9 cellular contexts compared by ENCODE assay signal in the genomic region with DNA sequence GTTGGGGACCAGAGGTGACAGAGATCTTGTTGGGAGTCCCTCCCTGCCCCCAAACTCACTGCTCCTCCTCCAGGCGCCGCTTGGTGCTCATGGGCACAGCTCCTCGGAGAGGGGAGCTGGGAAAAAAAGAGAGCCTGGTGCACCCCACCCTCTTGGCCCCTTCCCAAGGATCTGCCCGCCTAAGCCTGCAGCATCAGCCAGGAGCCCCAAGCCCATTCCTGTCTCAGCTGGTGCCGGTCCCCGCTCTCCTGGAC. TPM values are rescaled to one million over a fixed set of nuclear protein-coding genes. Genes with fewer than 3 reads are reported as not detected.
DNase-seq lines count a peak whose midpoint lies in the region; ATAC-seq, FAIRE-seq and TF ChIP-seq lines count a peak whose summit lies in the region.
"Had no signal": no experiment of that assay in that cellular context is flagged by ENCODE, and none has a peak within 500 bp of the region (broad histone marks: within the 10 kb centered on the region; RNA-seq: fewer than 3 reads in every experiment).

No MANE protein-coding gene starts in this region.

- FAIRE-seq in bronchial epithelial cell (lab: Jason Lieb, UNC): no peak

- 0 to 7% methylated on average over 1 to 6 of the region's 6 CpGs for WGBS in testis, 2 donors

- peak overlapping the region; percentile 77 for H3K4me2 ChIP-seq in OCI-LY3 (ENCODE audit: low read length)

- DNase-seq in activated CD4-positive, alpha-beta T cell treated with anti-CD3 and anti-CD28 coated beads for 36 hours: peak; percentile 66
- DNase-seq in activated CD4-positive, alpha-beta T cell treated with anti-CD3 and anti-CD28 coated beads for 48 hours: no peak
- peak; percentile 89 for DNase-seq in bronchial epithelial cell (ENCODE audit: low read depth)
- DNase-seq in lower lobe of right lung: no peak
- no peak for DNase-seq in testis
- DNase-seq in HPDE6-E6E7 (ENCODE audit: extremely low spot score): no peak

- H4K20me1 ChIP-seq in OCI-LY3 (ENCODE audit: insufficient read depth, low read length): no peaks in the 10 kb centered on the region

- no peak for TF ChIP-seq CTCF in OCI-LY3 (IDR thresholded peaks at IDR 0.05; ENCODE audit: low read depth, low read length)
- TF ChIP-seq CTCF in bronchial epithelial cell (IDR thresholded peaks at IDR 0.05; ENCODE audit: insufficient read depth, low read length, severe bottlenecking): no peak
- no peak for TF ChIP-seq CTCF in lower lobe of right lung (IDR thresholded peaks at IDR 0.05)
- no peak for TF ChIP-seq CTCF in testis (IDR thresholded peaks at IDR 0.05)

- intact Hi-C loops in activated CD4-positive, alpha-beta T cell treated with anti-CD3 and anti-CD28 coated beads for 36 hours (cut with DNase I, micrococcal nuclease): loop anchor here (5.0 kb wide), 8 partner anchors 34 to 1284 kb away; a partner anchor contains a TSS
- intact Hi-C loops in lower lobe of right lung (cut with DNase I) (no loop called here), testis (cut with DNase I; ENCODE audit: low total_unique reads) (no loop called here)

- peak overlapping the region; percentile 97 for H3K27ac Mint-ChIP-seq in activated CD4-positive, alpha-beta T cell treated with anti-CD3 and anti-CD28 coated beads for 36 hours

- H3K4me3 Mint-ChIP-seq in activated CD4-positive, alpha-beta T cell treated with anti-CD3 and anti-CD28 coated beads for 36 hours: peak overlapping the region; percentile 74

- no peak overlapping the region for H3K27ac ChIP-seq in OCI-LY3 (ENCODE audit: low read length)
- H3K27ac ChIP-seq in lower lobe of right lung: peak overlapping the region; percentile 94
- H3K27ac ChIP-seq in testis: peak overlapping the region; percentile 88 to 94

- no peaks in the 10 kb centered on the region for H3K9me3 Mint-ChIP-seq in activated CD4-positive, alpha-beta T cell treated with anti-CD3 and anti-CD28 coated beads for 36 hours (ENCODE audit: low read depth)

- 0 out of 2 replicates have a peak overlapping the region, but pooled peaks have one; percentile 55 for H2AFZ ChIP-seq in OCI-LY3 (ENCODE audit: low read depth, low read length)

- POLR2A ChIA-PET in activated CD4-positive, alpha-beta T cell treated with anti-CD3 and anti-CD28 coated beads for 36 hours (lab: Charles Lee): interaction anchor here (0.7 to 1.2 kb wide), 3 partner anchors 47 to 75 kb away, joined by 3 read pairs; a partner anchor contains a TSS

- peaks cover 4% of the 10 kb centered on the region for H3K27me3 Mint-ChIP-seq in activated CD4-positive, alpha-beta T cell treated with anti-CD3 and anti-CD28 coated beads for 36 hours

- TF ChIP-seq POLR2A in testis (IDR thresholded peaks at IDR 0.05): no peak

- H3K4me3 ChIP-seq in OCI-LY3 (ENCODE audit: low read length): peak overlapping the region; percentile 78
- H3K4me3 ChIP-seq in bronchial epithelial cell (ENCODE audit: low read depth, low read length): peak overlapping the region; percentile 52
- H3K4me3 ChIP-seq in lower lobe of right lung: peak overlapping the region; percentile 77
- H3K4me3 ChIP-seq in testis: peak overlapping the region; percentile 58 to 79

- H3K79me2 ChIP-seq in OCI-LY3 (ENCODE audit: low read length): no peaks in the 10 kb centered on the region

- peak overlapping the region; percentile 84 for H3K9ac ChIP-seq in OCI-LY3 (ENCODE audit: low read length)

- peaks cover 51% of the 10 kb centered on the region for H3K4me1 Mint-ChIP-seq in activated CD4-positive, alpha-beta T cell treated with anti-CD3 and anti-CD28 coated beads for 36 hours

- CTCF ChIA-PET in activated CD4-positive, alpha-beta T cell treated with anti-CD3 and anti-CD28 coated beads for 36 hours (lab: Charles Lee): interaction anchor here (1.0 to 3.8 kb wide), 5 partner anchors 9 to 40 kb away, joined by 3 to 39 read pairs (median 6); no protein-coding TSS in a partner anchor

- peaks cover 14% of the 10 kb centered on the region for H3K36me3 Mint-ChIP-seq in activated CD4-positive, alpha-beta T cell treated with anti-CD3 and anti-CD28 coated beads for 36 hours (ENCODE audit: low read depth)

- H3K36me3 ChIP-seq in OCI-LY3 (replicated peaks; ENCODE audit: low read depth, low read length) (peaks cover 9% of the 10 kb centered on the region), bronchial epithelial cell (ENCODE audit: control insufficient read depth, insufficient read depth, low read length) (peaks cover 27% of the 10 kb centered on the region), lower lobe of right lung (peaks cover 18% of the 10 kb centered on the region), testis (ENCODE audit: low read depth, missing control alignments) (no peaks in the 10 kb centered on the region)

- H3K4me1 ChIP-seq in OCI-LY3 (ENCODE audit: low read length): peaks cover 32% of the 10 kb centered on the region
- peaks cover 66% of the 10 kb centered on the region for H3K4me1 ChIP-seq in lower lobe of right lung
- peaks cover 35% of the 10 kb centered on the region for H3K4me1 ChIP-seq in testis

- H3K9me3 ChIP-seq in OCI-LY3 (ENCODE audit: insufficient read depth, low read length) (no peaks in the 10 kb centered on the region), lower lobe of right lung (no peaks in the 10 kb centered on the region), testis (no peaks in the 10 kb centered on the region)

- ATAC-seq in activated CD4-positive, alpha-beta T cell treated with anti-CD3 and anti-CD28 coated beads for 36 hours: no peak
- no peak for ATAC-seq in lower lobe of right lung
- ATAC-seq in GM18907 (IDR thresholded peaks at IDR 0.05; ENCODE audit: unreplicated experiment): no peak

- no peaks in the 10 kb centered on the region for H3K27me3 ChIP-seq in OCI-LY3 (ENCODE audit: low read depth, low read length)
- no peaks in the 10 kb centered on the region for H3K27me3 ChIP-seq in bronchial epithelial cell (ENCODE audit: control insufficient read depth, insufficient read depth, low read length)
- peaks cover 4% of the 10 kb centered on the region for H3K27me3 ChIP-seq in lower lobe of right lung (ENCODE audit: low read depth)
- no peaks in the 10 kb centered on the region for H3K27me3 ChIP-seq in testis

RNA-seq across cellular contexts. Expression of a gene that starts 0.4 kb away (rescaled TPM):
- 10 to 100 TPM; 30.0 to 30.7 TPM for total RNA-seq in activated CD4-positive, alpha-beta T cell treated with anti-CD3 and anti-CD28 coated beads for 36 hours
- total RNA-seq in bronchial epithelial cell: 1.1 and 5.6 TPM in 2 replicates
- 43.2 TPM for total RNA-seq in lower lobe of right lung
- total RNA-seq in testis: 10 to 100 TPM; 30.2 to 39.4 TPM
- polyA plus RNA-seq in testis (ENCODE audit: insufficient read depth, low read depth, low replicate concordance): 94.5 TPM

RNA-seq across cellular contexts. Expression of a gene that starts 0.5 kb away (rescaled TPM):
- 10 to 100 TPM; 46.9 to 50.2 TPM for total RNA-seq in activated CD4-positive, alpha-beta T cell treated with anti-CD3 and anti-CD28 coated beads for 36 hours
- total RNA-seq in bronchial epithelial cell: 23.7 and 28.4 TPM in 2 replicates
- total RNA-seq in lower lobe of right lung: 26.8 TPM
- total RNA-seq in testis: 10 to 100 TPM; 17.3 to 27.3 TPM
- polyA plus RNA-seq in testis (ENCODE audit: insufficient read depth, low read depth, low replicate concordance): 19.6 TPM

RNA-seq across cellular contexts. Expression of a gene that starts 3.2 kb away (rescaled TPM):
- total RNA-seq in activated CD4-positive, alpha-beta T cell treated with anti-CD3 and anti-CD28 coated beads for 36 hours: 1 to 10 TPM; 5.4 to 7.7 TPM
- total RNA-seq in bronchial epithelial cell (440 and 686 TPM in 2 replicates), lower lobe of right lung (28.8 TPM), testis (10 to 100 TPM; 16.8 to 33.4 TPM)
- 12.8 TPM for polyA plus RNA-seq in testis (ENCODE audit: insufficient read depth, low read depth, low replicate concordance)

RNA-seq across cellular contexts. Expression of a gene that starts 5.4 kb away (rescaled TPM):
- not detected for total RNA-seq in activated CD4-positive, alpha-beta T cell treated with anti-CD3 and anti-CD28 coated beads for 36 hours
- total RNA-seq in bronchial epithelial cell: not detected in 2 replicates
- not detected for total RNA-seq in lower lobe of right lung
- total RNA-seq in testis: under 1 TPM; 0.55 to 0.74 TPM
- 0.70 TPM for polyA plus RNA-seq in testis (ENCODE audit: insufficient read depth, low read depth, low replicate concordance)
- total RNA-seq: lung microvascular endothelial cell had no signal

RNA-seq across cellular contexts. Expression of a gene that starts 10.6 kb away (rescaled TPM):
- total RNA-seq in activated CD4-positive, alpha-beta T cell treated with anti-CD3 and anti-CD28 coated beads for 36 hours: not detected
- total RNA-seq in bronchial epithelial cell: under 0.01 and 0.13 TPM in 2 replicates
- 1.0 TPM for total RNA-seq in lower lobe of right lung
- total RNA-seq in testis: under 1 TPM; 0.37 to 0.39 TPM
- polyA plus RNA-seq in testis (ENCODE audit: insufficient read depth, low read depth, low replicate concordance): 0.34 TPM
- total RNA-seq: lung microvascular endothelial cell had no signal

Comparison
In these comparisons a context has a peak if more than half of its experiments do, and no peak if none do; other contexts are left out.
1. DNase-seq: peak in activated CD4-positive, alpha-beta T cell treated with anti-CD3 and anti-CD28 coated beads for 36 hours (single experiment) and bronchial epithelial cell (single experiment); none in activated CD4-positive, alpha-beta T cell treated with anti-CD3 and anti-CD28 coated beads for 48 hours (single experiment), lower lobe of right lung (single experiment), testis (single experiment) and HPDE6-E6E7 (single experiment).
2. RNA of a gene that starts 3.2 kb away (total RNA-seq): 440 to 686 TPM in bronchial epithelial cell; 16.8 to 33.4 TPM in testis, 28.8 TPM in lower lobe of right lung (single experiment) and 5.4 to 7.7 TPM in activated CD4-positive, alpha-beta T cell treated with anti-CD3 and anti-CD28 coated beads for 36 hours; every median in the first group is over 10 times any median in the second.
3. intact Hi-C loops: an anchor here in activated CD4-positive, alpha-beta T cell treated with anti-CD3 and anti-CD28 coated beads for 36 hours (5.0 kb wide); none called in lower lobe of right lung and testis.
4. Peak in every context shown above with its lines, with median percentiles within 50 percentile points of each other: H3K4me3 ChIP-seq.